In genomic region chr1:64246294-64246917, GRCh38 we compare ENCODE assay signal across 8 cellular contexts. TPM values are rescaled to one million over a fixed set of nuclear protein-coding genes. Genes with fewer than 3 reads are reported as not detected.
DNase-seq lines count a peak whose midpoint lies in the region; ATAC-seq, FAIRE-seq and TF ChIP-seq lines count a peak whose summit lies in the region.

No MANE protein-coding gene starts in this region.

- WGBS in HepG2 (ENCODE audit: low lambda C conversion rate) = 1% methylated on average over 4 of the region's 4 CpGs

- H3K4me3 Mint-ChIP-seq in MCF 10A (ENCODE audit: unreplicated experiment) = no peak overlapping the region

- no peak for FAIRE-seq in HepG2 (lab: Jason Lieb, UNC)

- no peak overlapping the region for H3K4me2 ChIP-seq in HepG2 (ENCODE audit: low read depth, low read length)

- ATAC-seq in HepG2 (no peak), HG03280 (IDR thresholded peaks at IDR 0.05; ENCODE audit: unreplicated experiment) (no peak), GM21528 (IDR thresholded peaks at IDR 0.05; ENCODE audit: low FRiP score, unreplicated experiment) (no peak)

- in situ Hi-C loops in HepG2 (cut with HindIII; ENCODE audit: extremely low pct_ligation_motif_present, low pct_unique_long_range_greater_than_20kb) = no loop called here

- H3K27ac Mint-ChIP-seq in MCF 10A (ENCODE audit: low read depth, unreplicated experiment) = no peak overlapping the region

- H3K9me3 ChIP-seq in HepG2 (ENCODE audit: low read length) = no peaks in the 10 kb centered on the region

- peaks cover 0 to 3% of the 10 kb centered on the region in 2 experiments; a peak in 1 of 5 replicates for H3K27me3 ChIP-seq in HepG2 (ENCODE audit: control insufficient read depth in 1 of 2, insufficient read depth in 2 of 2, low read length in 2 of 2)

- no peak overlapping the region for H2AFZ ChIP-seq in HepG2 (ENCODE audit: low read length)

- no peak for TF ChIP-seq POLR2A in HepG2 (IDR thresholded peaks at IDR 0.05; ENCODE audit: insufficient read depth in 1 of 2, low read depth in 2 of 2, low read length in 2 of 2)

- no peaks in the 10 kb centered on the region for H3K4me1 Mint-ChIP-seq in MCF 10A (ENCODE audit: insufficient read depth, unreplicated experiment)

- POLR2A ChIA-PET in MCF 10A (lab: Yijun Ruan, JAX) = interaction anchor here (0.7 to 1.3 kb wide), 5 partner anchors 58 to 669 kb away, joined by 3 to 5 read pairs (median 4); partner anchors contain the start of gene PGM1
- POLR2A ChIA-PET in HepG2 (lab: Yijun Ruan, JAX) = no interaction called here

- no peaks in the 10 kb centered on the region for H3K36me3 Mint-ChIP-seq in MCF 10A (ENCODE audit: insufficient read depth, unreplicated experiment)

- intact Hi-C loops in MCF 10A (cut with micrococcal nuclease) (loop anchor here (1.0 to 10.0 kb wide), 3 partner anchors 671 to 1242 kb away; no protein-coding TSS in a partner anchor), HepG2 (cut with micrococcal nuclease; ENCODE audit: unreplicated experiment) (loop anchor here (1.0 to 10.0 kb wide), 8 partner anchors 110 to 929 kb away; partner anchors contain the start of gene ROR1)

- no peaks in the 10 kb centered on the region for H3K27me3 Mint-ChIP-seq in MCF 10A (ENCODE audit: insufficient read depth, unreplicated experiment)

- BruUV-seq in MCF 10A (replicated peaks; lab: Mats Ljungman, UMichigan) (no TSS peak), HepG2 (replicated peaks; lab: Mats Ljungman, UMichigan) (no TSS peak)

- H3K4me3 ChIP-seq in HepG2 (replicated peaks in 1 of 3; ENCODE audit: insufficient read depth in 1 of 3, low read depth in 2 of 3, low read length in 3 of 3) = no peak overlapping the region

- TF ChIP-seq CTCF in MCF 10A (IDR thresholded peaks at IDR 0.05; ENCODE audit: unreplicated experiment) (peak; percentile 51), HepG2 (CRISPR knock-in tag; IDR thresholded peaks at IDR 0.05) (peak; percentile 61)

- DNase-seq in SIG-M5 treated with dmso at 0.1 percent for 504 hours (lab: John Stamatoyannopoulos, UW; ENCODE audit: unreplicated experiment) (peak; percentile 50), SIG-M5 (lab: John Stamatoyannopoulos, UW) (no peak), NCI-H2227 (lab: John Stamatoyannopoulos, UW; ENCODE audit: unreplicated experiment) (peak; percentile 61), MCF 10A (ENCODE audit: unreplicated experiment) (peak; percentile 60), HepG2 (ENCODE audit: low spot score) (peak; percentile 25)
- no peak for DNase-seq in activated naive CD4-positive, alpha-beta T cell treated with Interleukin-2 at 50 U/mL for 16 hours

- no peaks in the 10 kb centered on the region for H4K20me1 ChIP-seq in HepG2 (ENCODE audit: insufficient read depth, low read length)

- peaks cover 15% of the 10 kb centered on the region; the same call in 1 of the 2 replicates for H3K4me1 ChIP-seq in HepG2 (ENCODE audit: insufficient read depth, low read length)

- no peak overlapping the region for H3K9ac ChIP-seq in HepG2 (ENCODE audit: insufficient read depth, low read depth, low read length)

- no peaks in the 10 kb centered on the region for H3K36me3 ChIP-seq in HepG2 (replicated peaks in 1 of 2; ENCODE audit: control insufficient read depth in 1 of 2, insufficient read depth in 2 of 2, low read length in 2 of 2)

- CTCF ChIA-PET in MCF 10A (lab: Yijun Ruan, JAX) (interaction anchor here (0.6 to 2.8 kb wide), 49 partner anchors 10 to 1394 kb away, joined by 3 to 26 read pairs (median 4); partner anchors contain the start of gene ROR1), HepG2 (lab: Yijun Ruan, JAX; ENCODE audit: low intra/inter-chr PET ratio, low total read pairs) (interaction anchor here (0.9 to 2.0 kb wide), 5 partner anchors 572 to 1406 kb away, joined by 3 to 12 read pairs (median 12); no protein-coding TSS in a partner anchor)

- no peaks in the 10 kb centered on the region for H3K9me3 Mint-ChIP-seq in MCF 10A (ENCODE audit: unreplicated experiment)

- no peak overlapping the region for H3K27ac ChIP-seq in HepG2 (ENCODE audit: extremely low read length, insufficient read depth, low read length)

- no peak for TF ChIP-seq EP300 in HepG2 (IDR thresholded peaks at IDR 0.05; ENCODE audit: low read depth in 2 of 2, low read length in 2 of 2)
- no peak for TF ChIP-seq EP300 in HepG2 (CRISPR knock-in tag; IDR thresholded peaks at IDR 0.05; ENCODE audit: borderline replicate concordance)

- H3K79me2 ChIP-seq in HepG2 (ENCODE audit: insufficient read depth, low read length) = no peaks in the 10 kb centered on the region

- peak; percentile 32; the same call in 1 of the 2 replicates for TF ChIP-seq RAD21 in HepG2 (CRISPR knock-in tag; IDR thresholded peaks at IDR 0.05)

TF ChIP-seq in HepG2, 621 proteins besides CTCF, POLR2A, EP300 and RAD21:
- TF ChIP-seq TOE1 (CRISPR knock-in tag; IDR thresholded peaks at IDR 0.05) (no peak), MLXIP (CRISPR knock-in tag; IDR thresholded peaks at IDR 0.05; ENCODE audit: borderline replicate concordance) (no peak), ZNF354B (CRISPR knock-in tag; IDR thresholded peaks at IDR 0.05) (no peak), NRL (CRISPR knock-in tag; IDR thresholded peaks at IDR 0.05; ENCODE audit: borderline replicate concordance) (no peak), ARID3A (IDR thresholded peaks at IDR 0.05; ENCODE audit: low read depth, low read length) (0 out of 2 replicates have a peak, but pooled peaks have one; percentile 20), SMC3 (IDR thresholded peaks at IDR 0.05; ENCODE audit: low read length) (peak; percentile 36; the same call in 1 of the 2 replicates), ZNF136 (CRISPR knock-in tag; IDR thresholded peaks at IDR 0.05; ENCODE audit: low read depth) (no peak), NCOA1 (CRISPR knock-in tag; IDR thresholded peaks at IDR 0.05) (no peak), CREB1 (IDR thresholded peaks at IDR 0.05) (no peak), CREB1 (CRISPR knock-in tag; IDR thresholded peaks at IDR 0.05) (peak; percentile 28; the same call in 1 of the 2 replicates), ZBTB38 (CRISPR knock-in tag; IDR thresholded peaks at IDR 0.05) (no peak), NFKB2 (CRISPR knock-in tag; IDR thresholded peaks at IDR 0.05; ENCODE audit: borderline replicate concordance) (no peak), STAG1 (CRISPR knock-in tag; IDR thresholded peaks at IDR 0.05) (peak; percentile 81)

RNA-seq across cellular contexts. Expression of gene UBE2U, which starts 43.0 kb away (rescaled TPM):
- not detected in 2 replicates for total RNA-seq in MCF 10A (2022)
- not detected in 2 replicates for total RNA-seq in HepG2 (2016; rRNA removed; fragmentation: Illumina TruSeq; extraction: Trizol)
- not detected in 2 replicates for total RNA-seq in HepG2 (2016; cell fraction: cytosol; rRNA removed; fragmentation: Illumina TruSeq; extraction: Trizol; ENCODE audit: low read depth)
- total RNA-seq in HepG2 (2016; cell fraction: insoluble cytoplasmic fraction; rRNA removed; fragmentation: Illumina TruSeq; extraction: Trizol) = not detected in 2 replicates
- not detected in 2 replicates for total RNA-seq in HepG2 (2016; cell fraction: membrane; rRNA removed; fragmentation: Illumina TruSeq; extraction: Trizol)
- total RNA-seq in HepG2 (2016; cell fraction: nucleus; rRNA removed; fragmentation: Illumina TruSeq; extraction: Trizol) = not detected in 2 replicates
- polyA plus RNA-seq in HepG2 (2011; rRNA removed) = not detected in 2 replicates
- polyA plus RNA-seq in HepG2 (2011; cell fraction: cytosol; rRNA removed) = not detected in 2 replicates
- not detected in 2 replicates for polyA plus RNA-seq in HepG2 (2011; cell fraction: nucleus; rRNA removed)
- polyA plus RNA-seq in HepG2 (2012) = not detected in 2 replicates
- not detected in 2 replicates for polyA plus RNA-seq in HepG2 (2016; cell fraction: cytosol; fragmentation: Illumina TruSeq; extraction: Trizol; ENCODE audit: low read depth)
- polyA plus RNA-seq in HepG2 (2016; cell fraction: insoluble cytoplasmic fraction; fragmentation: Illumina TruSeq; extraction: Trizol; ENCODE audit: low read depth) = not detected in 2 replicates
- not detected in 2 replicates for polyA plus RNA-seq in HepG2 (2016; cell fraction: membrane; fragmentation: Illumina TruSeq; extraction: Trizol; ENCODE audit: low read depth)
- polyA plus RNA-seq in HepG2 (2016; cell fraction: nucleus; fragmentation: Illumina TruSeq; extraction: Trizol; ENCODE audit: insufficient read depth, low read depth) = not detected in 2 replicates
- not detected in 2 replicates for polyA minus RNA-seq in HepG2 (2011; rRNA and poly(A)+ RNA removed; ENCODE audit: low replicate concordance)
- polyA minus RNA-seq in HepG2 (2011; cell fraction: cytosol; rRNA and poly(A)+ RNA removed) = not detected in 2 replicates
- not detected in 2 replicates for polyA minus RNA-seq in HepG2 (2011; cell fraction: nucleus; rRNA and poly(A)+ RNA removed)

Comparison
In these comparisons a context has a peak if more than half of its experiments do, and no peak if none do; other contexts are left out.
1. DNase-seq: peak in SIG-M5 treated with dmso at 0.1 percent for 504 hours (single experiment), NCI-H2227 (single experiment), MCF 10A (single experiment) and HepG2 (single experiment); none in SIG-M5 (single experiment) and activated naive CD4-positive, alpha-beta T cell treated with Interleukin-2 at 50 U/mL for 16 hours (single experiment).